ENCODE assay signal across 15 cellular contexts in the genomic region with DNA sequence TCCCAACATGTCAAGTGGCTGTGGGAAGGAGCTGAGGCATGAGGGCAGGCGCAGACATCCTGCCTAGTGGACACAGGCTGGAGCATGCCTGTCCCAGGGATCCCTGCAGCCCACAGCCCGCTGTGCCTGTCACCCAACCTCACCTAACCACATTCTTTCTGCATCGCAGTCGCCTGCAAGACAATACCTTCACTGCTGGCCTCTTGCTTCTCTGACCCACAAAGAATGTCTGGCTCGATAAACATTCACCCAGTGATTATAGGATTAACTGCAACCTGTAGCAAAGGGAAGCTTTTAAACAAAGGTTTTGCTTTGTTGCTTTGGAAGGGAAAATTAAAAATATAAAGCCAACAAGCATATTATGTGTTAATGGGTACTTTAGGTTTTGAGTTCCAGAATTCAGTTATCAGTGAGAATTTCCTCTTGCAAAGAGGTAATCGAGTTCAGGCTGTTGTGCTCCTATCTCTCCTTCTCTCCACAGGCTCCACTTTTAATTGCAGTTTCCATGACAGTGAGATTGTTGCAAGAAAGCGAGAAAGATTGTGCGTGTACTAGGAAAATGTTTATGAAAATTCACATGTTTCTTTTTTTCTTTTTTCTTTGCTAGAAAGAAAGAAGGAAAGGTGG. TPM values are rescaled to one million over a fixed set of nuclear protein-coding genes. Genes with fewer than 3 reads are reported as not detected.
DNase-seq lines count a peak whose midpoint lies in the region; ATAC-seq and TF ChIP-seq lines count a peak whose summit lies in the region.
"Had no signal": no experiment of that assay in that cellular context is flagged by ENCODE, and none has a peak within 500 bp of the region (broad histone marks: within the 10 kb centered on the region; RNA-seq: fewer than 3 reads in every experiment).

No MANE protein-coding gene starts in this region.

- intact Hi-C loops in HCT116 (cut with micrococcal nuclease) (no loop called here), prostate gland (cut with DNase I) (no loop called here), Right ventricle myocardium inferior (cut with DNase I) (no loop called here)

- WGBS in prostate gland = 13% methylated on average over 8 of the region's 8 CpGs
- WGBS in GM23248 (ENCODE audit: low coverage in 1 of 2, low lambda C conversion rate in 2 of 2, missing lambda C conversion rate in 2 of 2), 2 experiments = 20 to 23% methylated on average over 8 of the region's 8 CpGs

- in situ Hi-C loops in GM13977 (cut with MboI; ENCODE audit: low pct_unique_long_range_greater_than_20kb, low sequenced_read_pairs, unreplicated experiment) (no loop called here), GM23248 (cut with MboI) (no loop called here)

- H3K79me2 ChIP-seq in HCT116 (ENCODE audit: insufficient read depth, low read length) (no peaks in the 10 kb centered on the region), GM23248 (ENCODE audit: insufficient read depth) (no peaks in the 10 kb centered on the region)

- H3K4me3 ChIP-seq in HCT116 (replicated peaks in 1 of 2; ENCODE audit: low read depth in 1 of 2, low read length in 2 of 2) (peak overlapping the region in 1 of 2 experiments; percentile 37; a peak in 2 of 4 replicates), RWPE2 (ENCODE audit: severe bottlenecking) (no peak overlapping the region), iPS-18a (ENCODE audit: low read length) (peak overlapping the region; percentile 39), prostate gland (no peak overlapping the region), GM23248 (no peak overlapping the region)
- H3K4me3 ChIP-seq: BLaER1 treated with 17β-estradiol and CSF1 and Interleukin-3, amounts not matched to agents 10 nM and 100 nM; coronary artery had no signal

- H4K20me1 ChIP-seq in HCT116 (ENCODE audit: insufficient read depth) = no peaks in the 10 kb centered on the region
- no peaks in the 10 kb centered on the region for H4K20me1 ChIP-seq in GM23248 (ENCODE audit: insufficient read depth)
- H4K20me1 ChIP-seq: BLaER1 treated with 17β-estradiol and CSF1 and Interleukin-3, amounts not matched to agents 10 nM and 100 nM had no signal

- H3F3A ChIP-seq in GM23248 (ENCODE audit: insufficient read depth) = no peaks in the 10 kb centered on the region

- no peak for TF ChIP-seq POLR2A in HCT116 (IDR thresholded peaks at IDR 0.05; ENCODE audit: borderline replicate concordance, extremely low read depth, insufficient read depth, insufficient read length)
- TF ChIP-seq POLR2A in prostate gland (IDR thresholded peaks at IDR 0.05) = no peak

- no peak overlapping the region; the same call in 1 of the 2 replicates for H3K27ac ChIP-seq in HCT116 (ENCODE audit: low read depth, low read length)
- H3K27ac ChIP-seq in RWPE2 (ENCODE audit: poor library complexity, severe bottlenecking) = peak overlapping the region; percentile 53
- peak overlapping the region; percentile 81 for H3K27ac ChIP-seq in iPS-18a (ENCODE audit: low read length)
- H3K27ac ChIP-seq in prostate gland = no peak overlapping the region
- no peak overlapping the region for H3K27ac ChIP-seq in GM23248
- H3K27ac ChIP-seq: BLaER1 treated with 17β-estradiol and CSF1 and Interleukin-3, amounts not matched to agents 10 nM and 100 nM; coronary artery had no signal

- no peak for TF ChIP-seq CTCF in HCT116 (IDR thresholded peaks at IDR 0.05 in 2 of 3, conservative IDR thresholded peaks at IDR 0.05 in 1 of 3; ENCODE audit: borderline replicate concordance in 1 of 3, insufficient read depth in 1 of 3, low read depth in 2 of 3, low read length in 2 of 3)
- TF ChIP-seq CTCF in RWPE2 (IDR thresholded peaks at IDR 0.05; ENCODE audit: poor library complexity, severe bottlenecking) = no peak
- no peak for TF ChIP-seq CTCF in prostate gland (IDR thresholded peaks at IDR 0.05)
- no peak for TF ChIP-seq CTCF in GM13977 (IDR thresholded peaks at IDR 0.05; ENCODE audit: extremely low read depth, insufficient read depth, missing control alignments)

- H3K9me2 ChIP-seq in HCT116 (ENCODE audit: insufficient read depth) = no peaks in the 10 kb centered on the region
- H3K9me2 ChIP-seq in GM23248 (ENCODE audit: insufficient read depth) = no peaks in the 10 kb centered on the region

- ATAC-seq in HCT116 (peak; percentile 100), RWPE2 (ENCODE audit: low read depth) (peak; percentile 97), Right ventricle myocardium inferior (no peak), HG03045 (IDR thresholded peaks at IDR 0.05; ENCODE audit: unreplicated experiment) (no peak)
- ATAC-seq: left ventricle myocardium superior had no signal

- TF ChIP-seq RAD21 in HCT116 (IDR thresholded peaks at IDR 0.05; ENCODE audit: low read depth) = no peak

- DNase-seq in HCT116 (ENCODE audit: low read depth, low spot score) = peak; percentile 42
- peak; percentile 69 for DNase-seq in RWPE2 (ENCODE audit: low spot score)
- peak; percentile 79 for DNase-seq in prostate gland (ENCODE audit: low spot score)
- no peak for DNase-seq in GM13977 (ENCODE audit: low spot score)
- DNase-seq in Right ventricle myocardium inferior (ENCODE audit: missing footprints) = no peak
- DNase-seq in GM23248 = no peak
- DNase-seq: foreskin melanocyte; left ventricle myocardium superior; stimulated activated CD4-positive, alpha-beta T cell treated with anti-CD3 and anti-CD28 coated beads, Interleukin-2, amount 100 ng/mL, for 48 hours; stimulated activated naive CD4-positive, alpha-beta T cell had no signal

- H3K9ac ChIP-seq in HCT116 (ENCODE audit: low read length) = no peak overlapping the region; the same call in 1 of the 2 replicates
- H3K9ac ChIP-seq in iPS-18a (ENCODE audit: low read length) = peak overlapping the region; percentile 41
- no peak overlapping the region for H3K9ac ChIP-seq in GM23248
- H3K9ac ChIP-seq: BLaER1 treated with 17β-estradiol and CSF1 and Interleukin-3, amounts not matched to agents 10 nM and 100 nM had no signal

- POLR2A ChIA-PET in HCT116 (lab: Charles Lee) = no interaction called here

- H2AFZ ChIP-seq in HCT116 (ENCODE audit: low read depth, low read length, poor library complexity, severe bottlenecking) (peak overlapping the region; percentile 43), GM23248 (no peak overlapping the region)

- no peaks in the 10 kb centered on the region for H3K9me3 ChIP-seq in HCT116 (ENCODE audit: control insufficient read depth in 1 of 2, insufficient read depth in 1 of 2, low read depth in 1 of 2, low read length in 2 of 2)
- peaks cover 1% of the 10 kb centered on the region for H3K9me3 ChIP-seq in RWPE2 (ENCODE audit: severe bottlenecking)
- H3K9me3 ChIP-seq in iPS-18a (ENCODE audit: control insufficient read depth, low read depth, low read length) = no peaks in the 10 kb centered on the region
- no peaks in the 10 kb centered on the region for H3K9me3 ChIP-seq in prostate gland
- no peaks in the 10 kb centered on the region for H3K9me3 ChIP-seq in GM23248 (ENCODE audit: low read depth)

- H3K36me3 ChIP-seq in HCT116 (ENCODE audit: control insufficient read depth in 1 of 2, insufficient read depth in 2 of 2, low read length in 2 of 2) (no peaks in the 10 kb centered on the region), RWPE2 (ENCODE audit: low read depth) (no peaks in the 10 kb centered on the region), iPS-18a (ENCODE audit: control insufficient read depth, low read depth, low read length) (no peaks in the 10 kb centered on the region), prostate gland (no peaks in the 10 kb centered on the region), GM23248 (ENCODE audit: low read depth) (no peaks in the 10 kb centered on the region)
- H3K36me3 ChIP-seq: BLaER1 treated with 17β-estradiol and CSF1 and Interleukin-3, amounts not matched to agents 10 nM and 100 nM had no signal

- peaks cover 13 to 22% of the 10 kb centered on the region in 2 experiments for H3K4me1 ChIP-seq in HCT116 (ENCODE audit: control insufficient read depth in 1 of 2, insufficient read depth in 2 of 2, low read length in 2 of 2)
- H3K4me1 ChIP-seq in RWPE2 (ENCODE audit: insufficient read depth, poor library complexity, severe bottlenecking) = peaks cover 20% of the 10 kb centered on the region
- peaks cover 20% of the 10 kb centered on the region for H3K4me1 ChIP-seq in iPS-18a (ENCODE audit: control insufficient read depth, low read depth, low read length)
- H3K4me1 ChIP-seq in prostate gland (replicated peaks) = no peaks in the 10 kb centered on the region
- H3K4me1 ChIP-seq in GM23248 (ENCODE audit: insufficient read depth) = no peaks in the 10 kb centered on the region
- H3K4me1 ChIP-seq: BLaER1 treated with 17β-estradiol and CSF1 and Interleukin-3, amounts not matched to agents 10 nM and 100 nM had no signal

- CTCF ChIA-PET in HCT116 (lab: Charles Lee) = interaction anchor here (1.1 to 1.2 kb wide), 2 partner anchors 21 to 41 kb away, joined by 4 read pairs; no protein-coding TSS in a partner anchor

- no TSS peak for BruUV-seq in HCT116 (replicated peaks; lab: Mats Ljungman, UMichigan)

- RAD21 ChIA-PET in HCT116 (lab: Charles Lee; ENCODE audit: low non-redundant PET in 1 of 2, low total read pairs in 2 of 2, uncharacterized antibody in 2 of 2, unreplicated experiment in 2 of 2) = interaction anchor here in 1 of 2 experiments (0.6 kb wide), 1 partner anchor 17 kb away, joined by 3 read pairs; no protein-coding TSS in a partner anchor

- no peaks in the 10 kb centered on the region for H3K27me3 ChIP-seq in HCT116 (ENCODE audit: insufficient read depth, low read length)
- H3K27me3 ChIP-seq in RWPE2 (ENCODE audit: insufficient read depth, poor library complexity, severe bottlenecking) = no peaks in the 10 kb centered on the region
- no peaks in the 10 kb centered on the region for H3K27me3 ChIP-seq in iPS-18a (ENCODE audit: control insufficient read depth, insufficient read depth, low read length)
- no peaks in the 10 kb centered on the region for H3K27me3 ChIP-seq in prostate gland (replicated peaks; ENCODE audit: insufficient read depth)
- no peaks in the 10 kb centered on the region for H3K27me3 ChIP-seq in GM23248 (replicated peaks; ENCODE audit: insufficient read depth)
- H3K27me3 ChIP-seq: BLaER1 treated with 17β-estradiol and CSF1 and Interleukin-3, amounts not matched to agents 10 nM and 100 nM had no signal

- H3K4me2 ChIP-seq in HCT116 (ENCODE audit: low read length) = peak overlapping the region; percentile 69
- no peak overlapping the region for H3K4me2 ChIP-seq in GM23248 (ENCODE audit: unreplicated experiment)
- H3K4me2 ChIP-seq: BLaER1 treated with 17β-estradiol and CSF1 and Interleukin-3, amounts not matched to agents 10 nM and 100 nM had no signal

TF ChIP-seq in HCT116, 20 proteins besides CTCF, POLR2A, EP300 and RAD21 (continues in another document):
- no peak for TF ChIP-seq ELF1 (IDR thresholded peaks at IDR 0.05; ENCODE audit: borderline replicate concordance, low read depth)
- no peak for TF ChIP-seq EZH2phosphoT487 (IDR thresholded peaks at IDR 0.05; ENCODE audit: borderline replicate concordance)
- peak; percentile 27; the same call in 1 of the 2 replicates for TF ChIP-seq JUND (IDR thresholded peaks at IDR 0.05)
- no peak for TF ChIP-seq EZH2 (IDR thresholded peaks at IDR 0.05)
- TF ChIP-seq ZFX (IDR thresholded peaks at IDR 0.05) = no peak

RNA-seq across cellular contexts. Expression of a gene that starts 40.0 kb away (rescaled TPM):
- total RNA-seq in HCT116 (2021; ENCODE audit: unreplicated experiment) (0.57 TPM), prostate gland (under 1 TPM in 1 of 2 donors, not detected in 1; 0.34 TPM), Right ventricle myocardium inferior (not detected)
- 0.16 and 0.22 TPM in 2 replicates for polyA plus RNA-seq in HCT116 (2012)
- not detected in 2 replicates for total RNA-seq in GM23248 (2014; rRNA removed; shearing (Covaris generic))
- not detected in 2 replicates for polyA plus RNA-seq in GM23248 (2016; fragmentation: Nextera tagmentation; extraction: Ambion mirVana)
- total RNA-seq: left ventricle myocardium superior, osteocyte had no signal

Comparison
In these comparisons a context has a peak if more than half of its experiments do, and no peak if none do; other contexts are left out.
1. ATAC-seq: peak in HCT116 (single experiment) and RWPE2 (single experiment); none in Right ventricle myocardium inferior (single experiment) and HG03045 (single experiment).
2. DNase-seq: peak in HCT116 (single experiment), RWPE2 (single experiment) and prostate gland (single experiment); none in GM13977 (single experiment), Right ventricle myocardium inferior (single experiment) and GM23248 (single experiment).
3. H3K27ac ChIP-seq: peak in RWPE2 (single experiment) and iPS-18a (single experiment); none in HCT116 (single experiment), prostate gland (0 of 2) and GM23248 (single experiment).